12 cellular contexts compared by ENCODE assay signal in the genomic region with DNA sequence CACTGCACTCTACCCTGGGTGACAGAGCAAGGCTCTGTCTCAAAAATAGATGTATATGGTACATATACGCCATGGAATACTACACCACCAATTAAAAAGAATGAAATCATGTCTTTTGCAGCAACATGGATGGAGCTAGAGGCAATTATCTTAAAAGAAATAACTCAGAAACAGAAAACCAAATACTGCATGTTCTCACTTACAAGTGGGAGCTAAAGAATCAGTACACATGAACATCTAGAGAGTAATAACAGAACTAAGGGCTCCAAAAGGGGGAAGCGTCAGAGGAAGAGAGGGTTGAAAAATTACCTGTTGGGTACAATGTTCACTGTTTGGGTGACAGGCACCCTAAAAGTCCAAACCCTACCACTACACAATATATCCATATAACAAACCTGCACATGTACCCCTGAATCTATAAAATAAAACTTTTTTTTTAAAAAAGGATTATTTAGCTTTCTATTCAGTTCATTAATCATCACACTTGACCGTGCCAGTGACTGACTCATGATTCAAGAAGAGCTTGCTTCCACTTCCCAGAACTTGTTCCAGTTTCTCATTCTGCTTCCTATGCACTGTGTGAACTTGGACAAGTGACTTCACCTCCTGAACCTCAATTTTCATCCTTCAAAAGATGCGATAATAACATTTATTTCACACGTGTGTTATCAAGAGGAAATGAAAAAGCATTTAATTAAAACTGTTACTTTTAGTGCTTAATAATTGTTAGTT.
DNase-seq lines count a peak whose midpoint lies in the region; ATAC-seq and TF ChIP-seq lines count a peak whose summit lies in the region.
"Had no signal": no experiment of that assay in that cellular context is flagged by ENCODE, and none has a peak within 500 bp of the region (broad histone marks: within the 10 kb centered on the region; RNA-seq: fewer than 3 reads in every experiment).

No MANE protein-coding gene starts in this region.

- peak overlapping the region; percentile 20 for H3K27ac Mint-ChIP-seq in dendritic cell treated with granulocyte-macrophage colony-stimulating factor and Interleukin-4, amounts not matched to agents 40 ng/mL and 50 ng/mL, for 4 days
- H3K27ac Mint-ChIP-seq: activated T-helper 2 cell treated with anti-CD3 and anti-CD28 coated beads, Interferon-gamma antibody, Interleukin-2, Interleukin-4, amounts not matched to agents 10 μg/mL and 5 μg/mL and 100 μg/mL, durations not matched to agents 14 hours and 24 hours and 36 hours had no signal

- TF ChIP-seq POLR2A in right lobe of liver (IDR thresholded peaks at IDR 0.05), result no peak

- H3K4me1 Mint-ChIP-seq in dendritic cell treated with granulocyte-macrophage colony-stimulating factor and Interleukin-4, amounts not matched to agents 40 ng/mL and 50 ng/mL, for 4 days (ENCODE audit: low read depth), result peaks cover 82% of the 10 kb centered on the region

- intact Hi-C loops in dendritic cell treated with granulocyte-macrophage colony-stimulating factor and Interleukin-4, amounts not matched to agents 40 ng/mL and 50 ng/mL, for 4 days (cut with micrococcal nuclease), result loop anchor here (5.0 to 10.0 kb wide), 2 partner anchors 37 to 45 kb away; no protein-coding TSS in a partner anchor
- intact Hi-C loops in right lobe of liver (cut with DNase I), result no loop called here

- H3K36me3 Mint-ChIP-seq in dendritic cell treated with granulocyte-macrophage colony-stimulating factor and Interleukin-4, amounts not matched to agents 40 ng/mL and 50 ng/mL, for 4 days (ENCODE audit: low read depth), result no peaks in the 10 kb centered on the region

- H3K27me3 Mint-ChIP-seq in dendritic cell treated with granulocyte-macrophage colony-stimulating factor and Interleukin-4, amounts not matched to agents 40 ng/mL and 50 ng/mL, for 4 days, result peaks cover 15% of the 10 kb centered on the region

- H3K27ac ChIP-seq in right lobe of liver, result peak overlapping the region in 1 of 3 donors; percentile 7
- H3K27ac ChIP-seq: cardiac muscle cell had no signal

- TF ChIP-seq CTCF in right lobe of liver (IDR thresholded peaks at IDR 0.05), result no peak

- WGBS in right lobe of liver (ENCODE audit: insufficient coverage, low coverage, low lambda C conversion rate, missing lambda C conversion rate), result 59% methylated on average over 5 of the region's 5 CpGs

- H3K36me3 ChIP-seq in right lobe of liver, result no peaks in the 10 kb centered on the region
- H3K36me3 ChIP-seq: cardiac muscle cell had no signal

- H3K9me3 Mint-ChIP-seq in dendritic cell treated with granulocyte-macrophage colony-stimulating factor and Interleukin-4, amounts not matched to agents 40 ng/mL and 50 ng/mL, for 4 days, result peaks cover 8% of the 10 kb centered on the region
- H3K9me3 Mint-ChIP-seq: activated T-helper 2 cell treated with anti-CD3 and anti-CD28 coated beads, Interferon-gamma antibody, Interleukin-2, Interleukin-4, amounts not matched to agents 10 μg/mL and 5 μg/mL and 100 μg/mL, durations not matched to agents 14 hours and 24 hours and 36 hours had no signal

- no peak overlapping the region for H3K4me3 ChIP-seq in right lobe of liver
- H3K4me3 ChIP-seq: cardiac muscle cell had no signal

- ATAC-seq in right lobe of liver (peak in 3 of 4 donors; percentile 48 to 67 (median 56)), HG03520 (IDR thresholded peaks at IDR 0.05; ENCODE audit: unreplicated experiment) (no peak)

- peaks cover 0 to 29% (median 10%) of the 10 kb centered on the region in 4 donors for H3K4me1 ChIP-seq in right lobe of liver

- H3K27me3 ChIP-seq in right lobe of liver, result no peaks in the 10 kb centered on the region
- H3K27me3 ChIP-seq: cardiac muscle cell had no signal

- no peaks in the 10 kb centered on the region for H3K9me3 ChIP-seq in right lobe of liver

- DNase-seq in AG08396 (ENCODE audit: low spot score), result peak; percentile 51
- peak; percentile 30 for DNase-seq in HT1080 (ENCODE audit: low read depth)
- no peak for DNase-seq in right lobe of liver
- no peak for DNase-seq in effector CD4-positive, alpha-beta T cell
- no peak for DNase-seq in NK-92 treated with Interleukin-12 subunit alpha and Interleukin-12 subunit beta, amount 100 ng/mL, for 24 hours (lab: John Stamatoyannopoulos, UW)
- DNase-seq in activated T-cell treated with anti-CD3 and anti-CD28 coated beads, Interleukin-2, amount 50 U/mL, for 48 hours, result no peak
- DNase-seq: activated CD4-positive, CD25-positive, alpha-beta regulatory T cell; KBM-7 had no signal

- H3K4me3 Mint-ChIP-seq in dendritic cell treated with granulocyte-macrophage colony-stimulating factor and Interleukin-4, amounts not matched to agents 40 ng/mL and 50 ng/mL, for 4 days, result no peak overlapping the region

Comparison
In these comparisons a context has a peak if more than half of its experiments do, and no peak if none do; other contexts are left out.
1. DNase-seq: peak in AG08396 (single experiment) and HT1080 (single experiment); none in right lobe of liver (0 of 3), effector CD4-positive, alpha-beta T cell (single experiment), NK-92 treated with Interleukin-12 subunit alpha and Interleukin-12 subunit beta, amount 100 ng/mL, for 24 hours (single experiment) and activated T-cell treated with anti-CD3 and anti-CD28 coated beads, Interleukin-2, amount 50 U/mL, for 48 hours (0 of 2).